ENCODE assay signal across 10 cellular contexts in genomic region chr15:73989001-73989798, GRCh38. TPM values are rescaled to one million over a fixed set of nuclear protein-coding genes. Genes with fewer than 3 reads are reported as not detected.
DNase-seq lines count a peak whose midpoint lies in the region; ATAC-seq and TF ChIP-seq lines count a peak whose summit lies in the region.
"Had no signal": no experiment of that assay in that cellular context is flagged by ENCODE, and none has a peak within 500 bp of the region (broad histone marks: within the 10 kb centered on the region; RNA-seq: fewer than 3 reads in every experiment).

No MANE protein-coding gene starts in this region.

- WGBS in tibial nerve, 2 donors = 63 to 81% methylated on average over 8 to 9 of the region's 9 CpGs

- no peaks in the 10 kb centered on the region for H3K9me3 ChIP-seq in tibial nerve

- no peak for ATAC-seq in HG03469 (IDR thresholded peaks at IDR 0.05; ENCODE audit: unreplicated experiment)
- no peak for ATAC-seq in HG03280 (IDR thresholded peaks at IDR 0.05; ENCODE audit: unreplicated experiment)

- no peaks in the 10 kb centered on the region for H3K27me3 ChIP-seq in tibial nerve

- peak overlapping the region in 3 of 4 donors; percentile 17 to 92 (median 84) for H3K27ac ChIP-seq in tibial nerve
- H3K27ac ChIP-seq: 22Rv1 had no signal

- peaks cover 8 to 94% (median 59%) of the 10 kb centered on the region in 4 donors for H3K4me1 ChIP-seq in tibial nerve

- peak; percentile 53 for DNase-seq in DMS53 (lab: John Stamatoyannopoulos, UW)
- DNase-seq in DMS53 treated with DMSO at 0.1 percent for 48 hours (lab: John Stamatoyannopoulos, UW; ENCODE audit: unreplicated experiment) = no peak
- peak; percentile 80 for DNase-seq in astrocyte of the hippocampus (ENCODE audit: low read depth, low spot score)
- DNase-seq in kidney tubule cell (ENCODE audit: low spot score) = peak; percentile 95
- DNase-seq in tibial nerve (ENCODE audit: low spot score in 2 of 2) = no peak
- no peak for DNase-seq in Ammon's horn (ENCODE audit: low spot score)
- DNase-seq: NCI-H1105 treated with DMSO at 0.1 percent for 48 hours had no signal

- no peak for TF ChIP-seq POLR2A in tibial nerve (IDR thresholded peaks at IDR 0.05)

- no peak for TF ChIP-seq CTCF in tibial nerve (IDR thresholded peaks at IDR 0.05)

- TF ChIP-seq EP300 in tibial nerve (IDR thresholded peaks at IDR 0.05) = no peak

- peaks cover 0 to 39% (median 0%) of the 10 kb centered on the region in 3 donors for H3K36me3 ChIP-seq in tibial nerve

- H3K4me3 ChIP-seq in tibial nerve = no peak overlapping the region

RNA-seq across cellular contexts. Expression of gene STOML1, which starts 2.9 kb away (rescaled TPM):
- total RNA-seq in tibial nerve = 10 to 100 TPM; 16.6 to 29.1 (median 21.5) TPM

RNA-seq across cellular contexts. Expression of gene PML, which starts 5.3 kb away (rescaled TPM):
- 100 to 1,000 TPM in 2 of 4 donors, 10 to 100 TPM in 2; 69.3 to 159 (median 89.4) TPM for total RNA-seq in tibial nerve

Comparison
In these comparisons a context has a peak if more than half of its experiments do, and no peak if none do; other contexts are left out.
1. DNase-seq: peak in DMS53 (single experiment), astrocyte of the hippocampus (single experiment) and kidney tubule cell (single experiment); none in DMS53 treated with DMSO at 0.1 percent for 48 hours (single experiment), tibial nerve (0 of 2) and Ammon's horn (single experiment).